ENCODE assay signal across 24 cellular contexts in the genomic region with DNA sequence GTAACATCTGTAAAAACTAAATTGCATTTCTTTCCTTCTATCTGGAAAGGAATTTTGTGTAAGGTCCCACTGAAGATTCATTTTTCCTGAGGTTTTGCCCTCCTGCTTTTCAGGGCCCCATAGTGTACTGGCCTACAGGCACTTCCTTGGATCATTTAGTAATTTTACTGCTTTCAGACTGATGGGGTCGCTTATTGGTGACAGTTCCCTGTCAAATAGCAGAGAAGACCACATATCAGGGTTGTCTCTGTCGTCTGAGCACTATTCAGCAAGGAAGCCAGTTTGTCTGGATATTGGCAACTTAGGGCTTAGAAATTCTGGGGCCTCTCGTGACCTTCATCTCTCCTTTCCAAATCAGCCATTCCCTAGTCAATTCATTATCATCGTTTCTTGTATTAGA. TPM values are rescaled to one million over a fixed set of nuclear protein-coding genes. Genes with fewer than 3 reads are reported as not detected.
"Had no signal": no experiment of that assay in that cellular context is flagged by ENCODE, and none has a peak within 500 bp of the region (broad histone marks: within the 10 kb centered on the region; RNA-seq: fewer than 3 reads in every experiment).

No MANE protein-coding gene starts in this region.

- H3K27ac ChIP-seq: colonic mucosa, esophagus muscularis mucosa, foreskin keratinocyte, gastrocnemius medialis, heart right ventricle, left lung, lower lobe of right lung had no signal

- H3K4me3 ChIP-seq: colonic mucosa, esophagus muscularis mucosa, gastrocnemius medialis, heart right ventricle, left lung, lower lobe of right lung, mucosa of descending colon had no signal

- DNase-seq: colonic mucosa; cortex of kidney; effector CD4-positive, alpha-beta T cell; effector memory CD4-positive, alpha-beta T cell; foreskin keratinocyte; gastrocnemius medialis; glutamatergic neuron; head of caudate nucleus; heart right ventricle; hippocampal formation; left cardiac atrium; left lung; left ventricle myocardium superior; lower lobe of right lung; mesenchymal stem cell; mucosa of descending colon had no signal

- FAIRE-seq: endothelial cell of umbilical vein, islet of Langerhans, keratinocyte had no signal

RNA-seq across cellular contexts. Expression of gene GRM1, which starts 3.5 kb away (rescaled TPM):
- total RNA-seq: chondrocyte, endothelial cell of umbilical vein, epithelial cell of proximal tubule, foreskin keratinocyte, lung microvascular endothelial cell, mesenteric fat pad had no signal
